1 cellular context compared by ENCODE assay signal in genomic region chr10:86857097-86857825, GRCh38.
TF ChIP-seq lines count a peak whose summit lies in the region.

No MANE protein-coding gene starts in this region.

TF ChIP-seq in IMR-90, 13 proteins besides CTCF, POLR2A, EP300 and RAD21 (continued from another document):
- TF ChIP-seq USF2 (IDR thresholded peaks at IDR 0.05; ENCODE audit: low read depth, low read length) (peak; percentile 50; the same call in 1 of the 2 replicates), ELK1 (IDR thresholded peaks at IDR 0.05; ENCODE audit: borderline replicate concordance, low read depth, low read length) (no peak), CHD1 (IDR thresholded peaks at IDR 0.05; ENCODE audit: low read depth, low read length) (no peak), MXI1 (IDR thresholded peaks at IDR 0.05; ENCODE audit: borderline replicate concordance, low read depth, low read length) (peak; percentile 89), SMC3 (IDR thresholded peaks at IDR 0.05; ENCODE audit: low read depth, low read length) (no peak), FOS (IDR thresholded peaks at IDR 0.05; ENCODE audit: low read depth, low read length) (peak; percentile 69), NFE2L2 (IDR thresholded peaks at IDR 0.05; ENCODE audit: low read depth, low read length) (no peak)
TF ChIP-seq in IMR-90: peak in this region for 5.
